Comparison of ENCODE assay signal across 9 cellular contexts in genomic region chr20:9617940-9618339, GRCh38.
DNase-seq lines count a peak whose midpoint lies in the region; ATAC-seq, FAIRE-seq and TF ChIP-seq lines count a peak whose summit lies in the region.
"Had no signal": no experiment of that assay in that cellular context is flagged by ENCODE, and none has a peak within 500 bp of the region (broad histone marks: within the 10 kb centered on the region; RNA-seq: fewer than 3 reads in every experiment).

No MANE protein-coding gene starts in this region.

- DNase-seq in AG09319 (ENCODE audit: extremely low read depth, low read depth) = no peak
- DNase-seq in HTR-8/SVneo (ENCODE audit: insufficient read length, low spot score) = peak; percentile 28
- DNase-seq in NCI-H82 (lab: John Stamatoyannopoulos, UW) = peak; percentile 60
- DNase-seq in dermis blood vessel endothelial cell = peak; percentile 33
- DNase-seq in pancreas = peak in 4 of 6 donors; percentile 47 to 57 (median 52)
- DNase-seq in stimulated activated CD4-positive, alpha-beta T cell treated with anti-CD3 and anti-CD28 coated beads, Interleukin-1b, Interleukin-23, amount 100 ng/mL, for 48 hours = no peak
- no peak for DNase-seq in retina
- DNase-seq: activated naive CD8-positive, alpha-beta T cell treated with anti-CD3 and anti-CD28 coated beads, Interleukin-2, amount 10 ng/mL, durations not matched to agents 7 days and 5 days had no signal

- no peak for FAIRE-seq in HTR-8/SVneo (lab: Jason Lieb, UNC)
- no peak for FAIRE-seq in pancreas (lab: Jason Lieb, UNC)

- 14% methylated on average over 5 of the region's 5 CpGs for WGBS in pancreas, 2 donors

- H3K4me3 ChIP-seq in pancreas = peak overlapping the region in 1 of 4 donors; percentile 5

- ATAC-seq in pancreas (peak; percentile 95 to 98 (median 98)), HG03342 (IDR thresholded peaks at IDR 0.05; ENCODE audit: unreplicated experiment) (no peak)

- H3K36me3 ChIP-seq in pancreas = no peaks in the 10 kb centered on the region

- intact Hi-C loops in pancreas (cut with DNase I) = loop anchor here in 2 of 3 donors (5.0 to 10.0 kb wide), 2 partner anchors 294 to 477 kb away; no protein-coding TSS in a partner anchor

- H3K27me3 ChIP-seq in pancreas = no peaks in the 10 kb centered on the region

- no peaks in the 10 kb centered on the region for H3K9me3 ChIP-seq in pancreas

- no peaks in the 10 kb centered on the region for H3K4me1 ChIP-seq in pancreas

- TF ChIP-seq CTCF in AG09319 (IDR thresholded peaks at IDR 0.05; ENCODE audit: low read depth, low read length) (peak; percentile 9), pancreas (IDR thresholded peaks at IDR 0.05) (peak in 3 of 4 donors; percentile 27 to 46 (median 43))

- no peak overlapping the region for H3K27ac ChIP-seq in pancreas

Comparison
In these comparisons a context has a peak if more than half of its experiments do, and no peak if none do; other contexts are left out.
1. DNase-seq: peak in HTR-8/SVneo (single experiment), NCI-H82 (single experiment), dermis blood vessel endothelial cell (single experiment) and pancreas (4 of 6); none in AG09319 (single experiment), stimulated activated CD4-positive, alpha-beta T cell treated with anti-CD3 and anti-CD28 coated beads, Interleukin-1b, Interleukin-23, amount 100 ng/mL, for 48 hours (single experiment) and retina (single experiment).